In genomic region chr11:114392735-114393667, GRCh38 we compare ENCODE assay signal across 1 cellular context.
TF ChIP-seq lines count a peak whose summit lies in the region.

No MANE protein-coding gene starts in this region.

TF ChIP-seq in GM23338, 12 proteins besides CTCF, POLR2A, EP300 and RAD21 (continued from another document):
- TF ChIP-seq REST (IDR thresholded peaks at IDR 0.05; ENCODE audit: unreplicated experiment) (no peak), ZNF331 (CRISPR knock-in tag; IDR thresholded peaks at IDR 0.05; ENCODE audit: low read depth) (no peak), STAT1 (IDR thresholded peaks at IDR 0.05; ENCODE audit: unreplicated experiment) (no peak), ZNF114 (CRISPR knock-in tag; IDR thresholded peaks at IDR 0.05) (no peak), NANOG (IDR thresholded peaks at IDR 0.05; ENCODE audit: borderline replicate concordance) (no peak)
